Comparison of ENCODE assay signal across 8 cellular contexts in the genomic region with DNA sequence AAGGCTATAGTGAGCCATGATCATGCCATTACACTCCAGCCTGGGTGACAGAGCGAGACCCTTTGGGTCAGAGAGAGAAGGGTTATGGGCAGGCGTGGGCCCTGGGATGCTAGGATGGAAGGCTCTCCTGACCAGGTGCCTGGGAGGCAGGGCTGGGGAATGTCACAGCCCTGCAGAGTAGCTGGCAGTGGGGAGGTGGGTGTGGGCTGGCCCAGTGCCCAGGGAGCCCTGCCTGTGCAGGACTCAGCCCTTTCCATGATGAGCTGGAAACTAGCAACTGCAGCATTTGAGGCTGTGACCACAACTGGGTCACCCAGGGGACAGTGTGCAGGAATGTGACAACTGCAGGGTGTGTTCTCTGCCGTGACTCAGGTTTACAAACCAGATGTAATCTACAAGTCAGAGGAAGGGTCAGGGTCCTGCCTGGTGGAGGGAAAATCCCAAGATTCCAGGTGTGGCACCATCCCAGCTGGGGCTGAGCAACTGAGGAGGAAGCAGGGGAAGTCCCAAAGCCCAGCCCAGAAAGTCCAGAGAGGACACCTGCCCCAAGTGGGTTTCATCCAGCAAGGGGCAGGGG. TPM values are rescaled to one million over a fixed set of nuclear protein-coding genes. Genes with fewer than 3 reads are reported as not detected.
A peak's percentile ranks its signal among the peaks of the same experiment; 100 is the strongest.
DNase-seq lines count a peak whose midpoint lies in the region; ATAC-seq and TF ChIP-seq lines count a peak whose summit lies in the region.

No MANE protein-coding gene starts in this region.

- no peak overlapping the region for H2AFZ ChIP-seq in PC-3 (ENCODE audit: low read length)

- no peaks in the 10 kb centered on the region for H3K27me3 ChIP-seq in PC-3 (ENCODE audit: low read length)

- POLR2A ChIA-PET in PC-3 (lab: Charles Lee; ENCODE audit: unreplicated experiment) = interaction anchor here (0.6 kb wide), 3 partner anchors 36 to 371 kb away, joined by 3 to 6 read pairs (median 5); no protein-coding TSS in a partner anchor
- POLR2A ChIA-PET in naive thymus-derived CD8-positive, alpha-beta T cell (lab: Charles Lee) = no interaction called here

- no peak overlapping the region for H3K27ac Mint-ChIP-seq in naive thymus-derived CD8-positive, alpha-beta T cell

- H3K36me3 Mint-ChIP-seq in naive thymus-derived CD8-positive, alpha-beta T cell = no peaks in the 10 kb centered on the region

- DNase-seq in H4 (ENCODE audit: low spot score) (peak; percentile 96), PC-3 (peak; percentile 99), choroid plexus epithelial cell (ENCODE audit: low read depth) (peak; percentile 54), non-pigmented ciliary epithelial cell (ENCODE audit: low read depth) (peak; percentile 71), cortex of kidney (lab: John Stamatoyannopoulos, UW) (no peak)
- no peak for DNase-seq in naive thymus-derived CD8-positive, alpha-beta T cell

- H3K27me3 Mint-ChIP-seq in naive thymus-derived CD8-positive, alpha-beta T cell = no peaks in the 10 kb centered on the region

- no peak for TF ChIP-seq CTCF in PC-3 (conservative IDR thresholded peaks at IDR 0.05; ENCODE audit: low read depth, low read length)
- no peak for TF ChIP-seq CTCF in choroid plexus epithelial cell (conservative IDR thresholded peaks at IDR 0.05; ENCODE audit: low read depth, low read length)

- H3K4me3 ChIP-seq in PC-3 (ENCODE audit: low read length) (no peak overlapping the region), choroid plexus epithelial cell (ENCODE audit: low read depth, low read length) (no peak overlapping the region)

- ATAC-seq in PC-3 (peak; percentile 88), GM19395 (IDR thresholded peaks at IDR 0.05; ENCODE audit: unreplicated experiment) (no peak), HG03095 (IDR thresholded peaks at IDR 0.05; ENCODE audit: unreplicated experiment) (no peak)
- ATAC-seq in naive thymus-derived CD8-positive, alpha-beta T cell = no peak

- peaks cover 5 to 8% (median 6%) of the 10 kb centered on the region in 4 donors for H3K4me1 Mint-ChIP-seq in naive thymus-derived CD8-positive, alpha-beta T cell

- no peaks in the 10 kb centered on the region for H3F3A ChIP-seq in PC-3 (ENCODE audit: low read length, unreplicated experiment)

- H3K9ac ChIP-seq in PC-3 (ENCODE audit: low read length) = peak overlapping the region; percentile 74

- BruUV-seq in PC-3 (replicated peaks; lab: Mats Ljungman, UMichigan) = no TSS peak

- intact Hi-C loops in PC-3 (cut with micrococcal nuclease) = loop anchor here (2.0 to 5.0 kb wide), 2 partner anchors 181 to 343 kb away; partner anchors contain the start of gene ZNF592

- peaks cover 42% of the 10 kb centered on the region for H3K4me1 ChIP-seq in PC-3 (ENCODE audit: insufficient read depth, low read length)

- no peaks in the 10 kb centered on the region for H3K9me2 ChIP-seq in PC-3 (replicated peaks; ENCODE audit: low read length)

- H3K36me3 ChIP-seq in PC-3 (ENCODE audit: low read depth, low read length) = no peaks in the 10 kb centered on the region

- no peak overlapping the region for H3K4me3 Mint-ChIP-seq in naive thymus-derived CD8-positive, alpha-beta T cell

- H3K9me3 ChIP-seq in PC-3 (ENCODE audit: low read length) = no peaks in the 10 kb centered on the region

- H3K27ac ChIP-seq in PC-3 (ENCODE audit: low read length) = peak overlapping the region; percentile 87

- CTCF ChIA-PET in PC-3 (lab: Charles Lee) = interaction anchor here (0.7 kb wide), 1 partner anchor 18 kb away, joined by 3 read pairs; no protein-coding TSS in a partner anchor

- no peaks in the 10 kb centered on the region for H4K20me1 ChIP-seq in PC-3 (ENCODE audit: low read length)

- peak overlapping the region; percentile 56 for H3K4me2 ChIP-seq in PC-3 (ENCODE audit: low read length)

- no peaks in the 10 kb centered on the region for H3K9me3 Mint-ChIP-seq in naive thymus-derived CD8-positive, alpha-beta T cell

- no peaks in the 10 kb centered on the region for H3K79me2 ChIP-seq in PC-3 (ENCODE audit: low read length)

RNA-seq across cellular contexts. Expression of gene SLC28A1, which starts 45.4 kb away (rescaled TPM):
- 0.08 TPM in 1 of 2 replicates, not detected in the other for total RNA-seq in H4 (2014; rRNA removed; shearing (Covaris generic))
- 0.58 and 1.1 TPM in 2 replicates for total RNA-seq in PC-3 (2014; rRNA removed)
- total RNA-seq in naive thymus-derived CD8-positive, alpha-beta T cell = not detected
- not detected for polyA plus RNA-seq in naive thymus-derived CD8-positive, alpha-beta T cell

RNA-seq across cellular contexts. Expression of gene PDE8A, which starts 51.8 kb away (rescaled TPM):
- 16.4 and 21.5 TPM in 2 replicates for total RNA-seq in H4 (2014; rRNA removed; shearing (Covaris generic))
- total RNA-seq in PC-3 (2014; rRNA removed) = 44.2 and 62.0 TPM in 2 replicates
- 10 to 100 TPM; 24.7 to 32.3 TPM for total RNA-seq in naive thymus-derived CD8-positive, alpha-beta T cell
- 1 to 10 TPM in 1 of 3 donors, under 1 TPM in 2; 0.90 to 3.0 (median 0.93) TPM for polyA plus RNA-seq in naive thymus-derived CD8-positive, alpha-beta T cell

Comparison
In these comparisons a context has a peak if more than half of its experiments do, and no peak if none do; other contexts are left out.
1. DNase-seq: peak in H4 (single experiment), PC-3 (single experiment), choroid plexus epithelial cell (single experiment) and non-pigmented ciliary epithelial cell (single experiment); none in cortex of kidney (single experiment) and naive thymus-derived CD8-positive, alpha-beta T cell (0 of 10).